In genomic region chr17:51461578-51462004, GRCh38 we compare ENCODE assay signal across 8 cellular contexts.
DNase-seq lines count a peak whose midpoint lies in the region; ATAC-seq and TF ChIP-seq lines count a peak whose summit lies in the region.

No MANE protein-coding gene starts in this region.

- no peaks in the 10 kb centered on the region for H3K4me1 Mint-ChIP-seq in Caco-2 (ENCODE audit: low read depth, unreplicated experiment)

- intact Hi-C loops in Caco-2 (cut with micrococcal nuclease; ENCODE audit: unreplicated experiment), result loop anchor here (1.0 to 2.0 kb wide), 3 partner anchors 75 to 163 kb away; no protein-coding TSS in a partner anchor

- no peak overlapping the region for H3K9ac ChIP-seq in Loucy (ENCODE audit: low read depth, low read length, poor library complexity, severe bottlenecking)

- CTCF ChIA-PET in Caco-2 (lab: Charles Lee), result interaction anchor here (0.6 to 1.1 kb wide), 8 partner anchors 15 to 496 kb away, joined by 3 to 4 read pairs (median 4); no protein-coding TSS in a partner anchor

- POLR2A ChIA-PET in Caco-2 (lab: Charles Lee), result interaction anchor here (0.6 kb wide), 1 partner anchor 14 kb away, joined by 3 read pairs; no protein-coding TSS in a partner anchor

- no peaks in the 10 kb centered on the region for H3F3A ChIP-seq in Loucy (ENCODE audit: low read depth)

- H3K79me2 ChIP-seq in Loucy (ENCODE audit: insufficient read depth, low read length), result no peaks in the 10 kb centered on the region

- H3K4me2 ChIP-seq in Loucy (ENCODE audit: low read depth, low read length, poor library complexity, severe bottlenecking), result no peak overlapping the region

- H3K27me3 ChIP-seq in Caco-2 (replicated peaks; ENCODE audit: control insufficient read depth, insufficient read depth, low read length) (no peaks in the 10 kb centered on the region; the same call in 1 of the 2 replicates), Loucy (ENCODE audit: insufficient read depth, low read length, poor library complexity, severe bottlenecking) (no peaks in the 10 kb centered on the region)

- peak; percentile 74 to 79 for DNase-seq in Caco-2
- DNase-seq in SW480 (ENCODE audit: low spot score), result peak; percentile 61
- DNase-seq in astrocyte of the cerebellum (ENCODE audit: low read depth), result no peak
- DNase-seq in iPS-NIHi7 (ENCODE audit: extremely low spot score), result peak; percentile 89
- peak; percentile 52 for DNase-seq in stimulated activated CD4-positive, alpha-beta T cell treated with anti-CD3 and anti-CD28 coated beads, Interleukin-1b, Interleukin-23, amount 100 ng/mL, for 48 hours

- H3K36me3 ChIP-seq in Caco-2 (ENCODE audit: control insufficient read depth, insufficient read depth, low read length), result no peaks in the 10 kb centered on the region
- no peaks in the 10 kb centered on the region for H3K36me3 ChIP-seq in Loucy (ENCODE audit: insufficient read depth, low read length)

- no peak overlapping the region for H3K4me3 ChIP-seq in Caco-2 (ENCODE audit: low read depth, low read length)
- no peak overlapping the region for H3K4me3 ChIP-seq in Loucy (ENCODE audit: low read length, poor library complexity, severe bottlenecking)
- H3K4me3 ChIP-seq in astrocyte of the cerebellum (ENCODE audit: low read depth, low read length), result no peak overlapping the region

- H3K4me3 Mint-ChIP-seq in Caco-2 (ENCODE audit: unreplicated experiment), result no peak overlapping the region

- H3K27me3 Mint-ChIP-seq in Caco-2 (ENCODE audit: insufficient read depth, unreplicated experiment), result peaks cover 18% of the 10 kb centered on the region

- no peak overlapping the region for H3K27ac Mint-ChIP-seq in Caco-2 (ENCODE audit: unreplicated experiment)

- H2AFZ ChIP-seq in Loucy (ENCODE audit: low read length), result peak overlapping the region; percentile 22; the same call in 1 of the 2 replicates

- H3K4me1 ChIP-seq in Caco-2 (no peaks in the 10 kb centered on the region), Loucy (ENCODE audit: insufficient read depth, low read length, poor library complexity, severe bottlenecking) (peaks cover 5% of the 10 kb centered on the region)

- BruUV-seq in Caco-2 (replicated peaks; lab: Mats Ljungman, UMichigan), result no TSS peak

- ATAC-seq in GM21367 (IDR thresholded peaks at IDR 0.05; ENCODE audit: unreplicated experiment), result peak; percentile 71
- no peak for ATAC-seq in HG03097 (IDR thresholded peaks at IDR 0.05; ENCODE audit: low FRiP score, unreplicated experiment)

- in situ Hi-C loops in astrocyte of the cerebellum (cut with HindIII; ENCODE audit: low sequenced_read_pairs), result no loop called here

- no peaks in the 10 kb centered on the region for H3K9me3 Mint-ChIP-seq in Caco-2 (ENCODE audit: unreplicated experiment)

- H3K36me3 Mint-ChIP-seq in Caco-2 (ENCODE audit: insufficient read depth, unreplicated experiment), result no peaks in the 10 kb centered on the region

- TF ChIP-seq CTCF in Caco-2 (IDR thresholded peaks at IDR 0.05; ENCODE audit: insufficient read depth in 1 of 2, low read depth in 1 of 2, low read length in 1 of 2, severe bottlenecking in 1 of 2, unreplicated experiment in 1 of 2), result peak; percentile 80 to 89
- peak; percentile 95 for TF ChIP-seq CTCF in Loucy (conservative IDR thresholded peaks at IDR 0.05; ENCODE audit: low read length)
- peak; percentile 74 for TF ChIP-seq CTCF in astrocyte of the cerebellum (IDR thresholded peaks at IDR 0.05; ENCODE audit: low read depth, low read length, missing control alignments)

- H3K9me2 ChIP-seq in Loucy (replicated peaks; ENCODE audit: low read depth, low read length), result no peaks in the 10 kb centered on the region

- H3K9me3 ChIP-seq in Caco-2 (no peaks in the 10 kb centered on the region), Loucy (ENCODE audit: insufficient read depth, low read depth, low read length) (no peaks in the 10 kb centered on the region)

- no peaks in the 10 kb centered on the region for H4K20me1 ChIP-seq in Loucy (ENCODE audit: insufficient read depth, low read length, poor library complexity, severe bottlenecking)
